Comparison of ENCODE assay signal across 9 cellular contexts in genomic region chr5:171162602-171163001, GRCh38.
A peak's percentile ranks its signal among the peaks of the same experiment; 100 is the strongest.
DNase-seq lines count a peak whose midpoint lies in the region; ATAC-seq and TF ChIP-seq lines count a peak whose summit lies in the region.
"Had no signal": no experiment of that assay in that cellular context is flagged by ENCODE, and none has a peak within 500 bp of the region (broad histone marks: within the 10 kb centered on the region; RNA-seq: fewer than 3 reads in every experiment).

No MANE protein-coding gene starts in this region.

- no peaks in the 10 kb centered on the region for H3K9me3 ChIP-seq in DOHH2 (ENCODE audit: control insufficient read depth, insufficient read depth, low read length)
- H3K9me3 ChIP-seq: heart left ventricle had no signal

- no peaks in the 10 kb centered on the region for H3K4me1 ChIP-seq in DOHH2 (ENCODE audit: control insufficient read depth, low read length)
- H3K4me1 ChIP-seq: heart left ventricle had no signal

- H3K9me2 ChIP-seq in DOHH2 (replicated peaks; ENCODE audit: control insufficient read depth, low read length), result no peaks in the 10 kb centered on the region

- no peak overlapping the region for H3K27ac ChIP-seq in DOHH2 (ENCODE audit: low read depth, low read length)
- H3K27ac ChIP-seq: heart left ventricle had no signal

- no peaks in the 10 kb centered on the region for H3K36me3 ChIP-seq in DOHH2 (ENCODE audit: control insufficient read depth, low read length)
- H3K36me3 ChIP-seq: heart left ventricle had no signal

- TF ChIP-seq CTCF in DOHH2 (IDR thresholded peaks at IDR 0.05; ENCODE audit: low read depth, low read length, poor library complexity, severe bottlenecking) (peak; percentile 50), foreskin fibroblast (IDR thresholded peaks at IDR 0.05; ENCODE audit: low read depth, low read length) (peak; percentile 52)

- H3K4me3 ChIP-seq in DOHH2 (ENCODE audit: low read length) (no peak overlapping the region), foreskin fibroblast (ENCODE audit: low read depth in 1 of 2, low read length in 2 of 2) (no peak overlapping the region)
- H3K4me3 ChIP-seq: heart left ventricle had no signal

- no peaks in the 10 kb centered on the region for H3K79me2 ChIP-seq in DOHH2 (ENCODE audit: control insufficient read depth, low read length)

- H3K27me3 ChIP-seq in DOHH2 (ENCODE audit: control insufficient read depth, low read length), result peaks cover 8% of the 10 kb centered on the region
- H3K27me3 ChIP-seq: heart left ventricle had no signal

- DNase-seq in NCI-H446 treated with DMSO at 0.1 percent for 48 hours (lab: John Stamatoyannopoulos, UW) (peak; percentile 42), foreskin fibroblast (peak; percentile 14 to 38), activated gamma-delta T cell treated with Interleukin-2 at 50 U/mL for 16 hours (no peak), ureter (ENCODE audit: low spot score) (no peak), HuH-7.5 (ENCODE audit: low spot score) (no peak), germinal center (ENCODE audit: low spot score) (no peak)
- DNase-seq: heart left ventricle had no signal

- no peaks in the 10 kb centered on the region for H3F3A ChIP-seq in DOHH2 (ENCODE audit: control insufficient read depth, insufficient read depth)

- no peaks in the 10 kb centered on the region for H4K20me1 ChIP-seq in DOHH2 (ENCODE audit: control insufficient read depth, insufficient read depth, low read depth, low read length)

- no peak overlapping the region for H3K4me2 ChIP-seq in DOHH2 (ENCODE audit: low read length)

- ATAC-seq in GM21515 (IDR thresholded peaks at IDR 0.05; ENCODE audit: unreplicated experiment), result peak; percentile 85

Comparison
In these comparisons a context has a peak if more than half of its experiments do, and no peak if none do; other contexts are left out.
1. DNase-seq: peak in NCI-H446 treated with DMSO at 0.1 percent for 48 hours (single experiment) and foreskin fibroblast (2 of 2); none in activated gamma-delta T cell treated with Interleukin-2 at 50 U/mL for 16 hours (single experiment), ureter (single experiment), HuH-7.5 (single experiment) and germinal center (single experiment).